Comparison of ENCODE assay signal across 1 cellular context in the genomic region with DNA sequence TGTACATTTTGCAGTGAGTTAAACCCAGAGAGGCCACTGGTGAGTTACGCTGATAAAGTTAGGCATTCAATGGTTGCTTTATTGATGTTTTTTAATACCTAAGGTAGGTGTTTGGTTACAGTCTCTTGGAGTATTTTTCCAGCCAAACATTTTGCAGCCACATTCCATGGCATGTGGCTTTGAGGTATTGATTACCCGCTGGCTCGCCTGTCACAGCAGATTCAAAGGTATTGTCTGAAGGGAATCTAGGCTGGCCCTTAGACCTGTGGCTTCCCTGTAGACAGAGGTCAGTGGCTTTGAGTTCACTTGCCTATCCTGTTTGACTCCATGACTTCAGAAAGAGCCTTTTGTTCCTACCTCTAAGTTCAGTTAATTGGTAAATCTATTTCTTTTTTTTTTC.
TF ChIP-seq lines count a peak whose summit lies in the region.

No MANE protein-coding gene starts in this region.

TF ChIP-seq in HepG2, 621 proteins besides CTCF, POLR2A, EP300 and RAD21 (continues in another document):
- peak in 1 of 2 experiments; percentile 51; a peak in 1 of 4 replicates for TF ChIP-seq REST (IDR thresholded peaks at IDR 0.05; ENCODE audit: borderline replicate concordance in 1 of 2, low read depth in 1 of 2, low read length in 2 of 2)
- TF ChIP-seq ZNF3 (CRISPR knock-in tag; IDR thresholded peaks at IDR 0.05), result no peak
- TF ChIP-seq ZNF839 (CRISPR knock-in tag; IDR thresholded peaks at IDR 0.05; ENCODE audit: borderline replicate concordance), result no peak
- no peak for TF ChIP-seq ZNF101 (CRISPR knock-in tag; IDR thresholded peaks at IDR 0.05; ENCODE audit: borderline replicate concordance, low read depth)
- TF ChIP-seq RARA (CRISPR knock-in tag; IDR thresholded peaks at IDR 0.05), result peak; percentile 85
- TF ChIP-seq, protein P1, sequence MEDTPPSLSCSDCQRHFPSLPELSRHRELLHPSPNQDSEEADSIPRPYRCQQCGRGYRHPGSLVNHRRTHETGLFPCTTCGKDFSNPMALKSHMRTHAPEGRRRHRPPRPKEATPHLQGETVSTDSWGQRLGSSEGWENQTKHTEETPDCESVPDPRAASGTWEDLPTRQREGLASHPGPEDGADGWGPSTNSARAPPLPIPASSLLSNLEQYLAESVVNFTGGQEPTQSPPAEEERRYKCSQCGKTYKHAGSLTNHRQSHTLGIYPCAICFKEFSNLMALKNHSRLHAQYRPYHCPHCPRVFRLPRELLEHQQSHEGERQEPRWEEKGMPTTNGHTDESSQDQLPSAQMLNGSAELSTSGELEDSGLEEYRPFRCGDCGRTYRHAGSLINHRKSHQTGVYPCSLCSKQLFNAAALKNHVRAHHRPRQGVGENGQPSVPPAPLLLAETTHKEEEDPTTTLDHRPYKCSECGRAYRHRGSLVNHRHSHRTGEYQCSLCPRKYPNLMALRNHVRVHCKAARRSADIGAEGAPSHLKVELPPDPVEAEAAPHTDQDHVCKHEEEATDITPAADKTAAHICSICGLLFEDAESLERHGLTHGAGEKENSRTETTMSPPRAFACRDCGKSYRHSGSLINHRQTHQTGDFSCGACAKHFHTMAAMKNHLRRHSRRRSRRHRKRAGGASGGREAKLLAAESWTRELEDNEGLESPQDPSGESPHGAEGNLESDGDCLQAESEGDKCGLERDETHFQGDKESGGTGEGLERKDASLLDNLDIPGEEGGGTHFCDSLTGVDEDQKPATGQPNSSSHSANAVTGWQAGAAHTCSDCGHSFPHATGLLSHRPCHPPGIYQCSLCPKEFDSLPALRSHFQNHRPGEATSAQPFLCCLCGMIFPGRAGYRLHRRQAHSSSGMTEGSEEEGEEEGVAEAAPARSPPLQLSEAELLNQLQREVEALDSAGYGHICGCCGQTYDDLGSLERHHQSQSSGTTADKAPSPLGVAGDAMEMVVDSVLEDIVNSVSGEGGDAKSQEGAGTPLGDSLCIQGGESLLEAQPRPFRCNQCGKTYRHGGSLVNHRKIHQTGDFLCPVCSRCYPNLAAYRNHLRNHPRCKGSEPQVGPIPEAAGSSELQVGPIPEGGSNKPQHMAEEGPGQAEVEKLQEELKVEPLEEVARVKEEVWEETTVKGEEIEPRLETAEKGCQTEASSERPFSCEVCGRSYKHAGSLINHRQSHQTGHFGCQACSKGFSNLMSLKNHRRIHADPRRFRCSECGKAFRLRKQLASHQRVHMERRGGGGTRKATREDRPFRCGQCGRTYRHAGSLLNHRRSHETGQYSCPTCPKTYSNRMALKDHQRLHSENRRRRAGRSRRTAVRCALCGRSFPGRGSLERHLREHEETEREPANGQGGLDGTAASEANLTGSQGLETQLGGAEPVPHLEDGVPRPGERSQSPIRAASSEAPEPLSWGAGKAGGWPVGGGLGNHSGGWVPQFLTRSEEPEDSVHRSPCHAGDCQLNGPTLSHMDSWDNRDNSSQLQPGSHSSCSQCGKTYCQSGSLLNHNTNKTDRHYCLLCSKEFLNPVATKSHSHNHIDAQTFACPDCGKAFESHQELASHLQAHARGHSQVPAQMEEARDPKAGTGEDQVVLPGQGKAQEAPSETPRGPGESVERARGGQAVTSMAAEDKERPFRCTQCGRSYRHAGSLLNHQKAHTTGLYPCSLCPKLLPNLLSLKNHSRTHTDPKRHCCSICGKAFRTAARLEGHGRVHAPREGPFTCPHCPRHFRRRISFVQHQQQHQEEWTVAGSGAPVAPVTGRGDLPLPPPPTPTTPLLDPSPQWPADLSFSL (CRISPR knock-in tag; IDR thresholded peaks at IDR 0.05), result no peak
- no peak for TF ChIP-seq ZNF17 (CRISPR knock-in tag; IDR thresholded peaks at IDR 0.05)
- no peak for TF ChIP-seq CAMTA2 (CRISPR knock-in tag; IDR thresholded peaks at IDR 0.05; ENCODE audit: borderline replicate concordance)
- TF ChIP-seq ZBTB2 (CRISPR knock-in tag; IDR thresholded peaks at IDR 0.05; ENCODE audit: low read depth), result no peak
- TF ChIP-seq GMEB2 (CRISPR knock-in tag; IDR thresholded peaks at IDR 0.05; ENCODE audit: low read depth), result no peak
- no peak for TF ChIP-seq SOX6 (IDR thresholded peaks at IDR 0.05)
- TF ChIP-seq SOX6 (CRISPR knock-in tag; IDR thresholded peaks at IDR 0.05), result peak; percentile 97
- TF ChIP-seq RFXAP (CRISPR knock-in tag; IDR thresholded peaks at IDR 0.05; ENCODE audit: borderline replicate concordance), result 0 out of 2 replicates have a peak, but pooled peaks have one; percentile 37
- no peak for TF ChIP-seq DNMT3B (CRISPR knock-in tag; conservative IDR thresholded peaks at IDR 0.05)
- no peak for TF ChIP-seq GTF2F1 (IDR thresholded peaks at IDR 0.05; ENCODE audit: low read length)
- no peak for TF ChIP-seq PAWR (CRISPR knock-in tag; IDR thresholded peaks at IDR 0.05; ENCODE audit: borderline replicate concordance)
- TF ChIP-seq, protein P2, sequence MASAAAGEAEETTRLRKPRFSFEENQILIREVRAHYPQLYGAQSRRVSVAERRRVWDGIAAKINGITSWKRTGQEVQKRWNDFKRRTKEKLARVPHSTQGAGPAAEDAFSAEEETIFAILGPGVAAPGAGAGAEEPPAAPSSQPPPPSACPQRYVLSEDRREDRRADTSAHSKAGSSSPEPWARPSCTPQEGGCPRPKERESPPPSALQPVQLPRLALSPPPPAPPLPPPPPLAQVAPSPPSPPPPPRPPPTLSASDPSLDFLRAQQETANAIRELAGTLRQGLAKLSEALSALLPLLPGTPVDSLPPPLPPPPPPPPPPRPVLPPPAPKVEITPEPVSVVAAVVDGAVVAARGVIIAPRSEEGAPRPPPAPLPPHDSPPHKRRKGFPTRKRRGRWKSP (CRISPR knock-in tag; IDR thresholded peaks at IDR 0.05), result no peak; the same call in 1 of the 2 replicates
- TF ChIP-seq MEF2D (CRISPR knock-in tag; IDR thresholded peaks at IDR 0.05), result no peak
- 0 out of 2 replicates have a peak, but pooled peaks have one; percentile 48 for TF ChIP-seq ATF1 (CRISPR knock-in tag; IDR thresholded peaks at IDR 0.05)
- TF ChIP-seq SP2 (CRISPR knock-in tag; IDR thresholded peaks at IDR 0.05), result no peak
- TF ChIP-seq, protein P3, sequence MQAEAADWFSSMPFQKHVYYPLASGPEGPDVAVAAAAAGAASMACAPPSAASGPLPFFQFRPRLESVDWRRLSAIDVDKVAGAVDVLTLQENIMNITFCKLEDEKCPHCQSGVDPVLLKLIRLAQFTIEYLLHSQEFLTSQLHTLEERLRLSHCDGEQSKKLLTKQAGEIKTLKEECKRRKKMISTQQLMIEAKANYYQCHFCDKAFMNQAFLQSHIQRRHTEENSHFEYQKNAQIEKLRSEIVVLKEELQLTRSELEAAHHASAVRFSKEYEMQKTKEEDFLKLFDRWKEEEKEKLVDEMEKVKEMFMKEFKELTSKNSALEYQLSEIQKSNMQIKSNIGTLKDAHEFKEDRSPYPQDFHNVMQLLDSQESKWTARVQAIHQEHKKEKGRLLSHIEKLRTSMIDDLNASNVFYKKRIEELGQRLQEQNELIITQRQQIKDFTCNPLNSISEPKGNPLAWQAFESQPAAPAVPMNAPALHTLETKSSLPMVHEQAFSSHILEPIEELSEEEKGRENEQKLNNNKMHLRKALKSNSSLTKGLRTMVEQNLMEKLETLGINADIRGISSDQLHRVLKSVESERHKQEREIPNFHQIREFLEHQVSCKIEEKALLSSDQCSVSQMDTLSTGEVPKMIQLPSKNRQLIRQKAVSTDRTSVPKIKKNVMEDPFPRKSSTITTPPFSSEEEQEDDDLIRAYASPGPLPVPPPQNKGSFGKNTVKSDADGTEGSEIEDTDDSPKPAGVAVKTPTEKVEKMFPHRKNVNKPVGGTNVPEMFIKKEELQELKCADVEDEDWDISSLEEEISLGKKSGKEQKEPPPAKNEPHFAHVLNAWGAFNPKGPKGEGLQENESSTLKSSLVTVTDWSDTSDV (CRISPR knock-in tag; IDR thresholded peaks at IDR 0.05), result no peak
- TF ChIP-seq, protein P4, sequence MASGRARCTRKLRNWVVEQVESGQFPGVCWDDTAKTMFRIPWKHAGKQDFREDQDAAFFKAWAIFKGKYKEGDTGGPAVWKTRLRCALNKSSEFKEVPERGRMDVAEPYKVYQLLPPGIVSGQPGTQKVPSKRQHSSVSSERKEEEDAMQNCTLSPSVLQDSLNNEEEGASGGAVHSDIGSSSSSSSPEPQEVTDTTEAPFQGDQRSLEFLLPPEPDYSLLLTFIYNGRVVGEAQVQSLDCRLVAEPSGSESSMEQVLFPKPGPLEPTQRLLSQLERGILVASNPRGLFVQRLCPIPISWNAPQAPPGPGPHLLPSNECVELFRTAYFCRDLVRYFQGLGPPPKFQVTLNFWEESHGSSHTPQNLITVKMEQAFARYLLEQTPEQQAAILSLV (CRISPR knock-in tag; IDR thresholded peaks at IDR 0.05; ENCODE audit: borderline replicate concordance), result no peak
- TF ChIP-seq RCOR2 (CRISPR knock-in tag; IDR thresholded peaks at IDR 0.05), result no peak
- TF ChIP-seq ZNF567 (CRISPR knock-in tag; IDR thresholded peaks at IDR 0.05; ENCODE audit: borderline replicate concordance), result no peak
- TF ChIP-seq ZNF264 (CRISPR knock-in tag; IDR thresholded peaks at IDR 0.05), result peak; percentile 86
- no peak for TF ChIP-seq SRSF9 (IDR thresholded peaks at IDR 0.05; ENCODE audit: borderline replicate concordance, insufficient read depth, low read depth, low read length, poor library complexity, severe bottlenecking)
- TF ChIP-seq, protein P5, sequence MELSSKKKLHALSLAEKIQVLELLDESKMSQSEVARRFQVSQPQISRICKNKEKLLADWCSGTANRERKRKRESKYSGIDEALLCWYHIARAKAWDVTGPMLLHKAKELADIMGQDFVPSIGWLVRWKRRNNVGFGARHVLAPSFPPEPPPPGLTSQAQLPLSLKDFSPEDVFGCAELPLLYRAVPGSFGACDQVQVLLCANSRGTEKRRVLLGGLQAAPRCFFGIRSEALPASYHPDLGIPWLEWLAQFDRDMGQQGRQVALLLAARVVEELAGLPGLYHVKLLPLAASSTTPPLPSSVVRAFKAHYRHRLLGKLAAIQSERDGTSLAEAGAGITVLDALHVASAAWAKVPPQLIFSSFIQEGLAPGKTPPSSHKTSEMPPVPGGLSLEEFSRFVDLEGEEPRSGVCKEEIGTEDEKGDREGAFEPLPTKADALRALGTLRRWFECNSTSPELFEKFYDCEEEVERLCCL (CRISPR knock-in tag; IDR thresholded peaks at IDR 0.05; ENCODE audit: borderline replicate concordance), result no peak
- no peak for TF ChIP-seq ZSCAN12 (CRISPR knock-in tag; IDR thresholded peaks at IDR 0.05)
- TF ChIP-seq ZNF230 (CRISPR knock-in tag; IDR thresholded peaks at IDR 0.05), result peak; percentile 54; the same call in 1 of the 2 replicates
- no peak for TF ChIP-seq ZNF382 (CRISPR knock-in tag; IDR thresholded peaks at IDR 0.05; ENCODE audit: borderline replicate concordance)
- TF ChIP-seq SNAPC2 (CRISPR knock-in tag; IDR thresholded peaks at IDR 0.05), result 0 out of 2 replicates have a peak, but pooled peaks have one; percentile 35
- no peak for TF ChIP-seq ZNF367 (CRISPR knock-in tag; IDR thresholded peaks at IDR 0.05; ENCODE audit: borderline replicate concordance)
- TF ChIP-seq FLYWCH1 (CRISPR knock-in tag; IDR thresholded peaks at IDR 0.05), result no peak
- TF ChIP-seq, protein P6, sequence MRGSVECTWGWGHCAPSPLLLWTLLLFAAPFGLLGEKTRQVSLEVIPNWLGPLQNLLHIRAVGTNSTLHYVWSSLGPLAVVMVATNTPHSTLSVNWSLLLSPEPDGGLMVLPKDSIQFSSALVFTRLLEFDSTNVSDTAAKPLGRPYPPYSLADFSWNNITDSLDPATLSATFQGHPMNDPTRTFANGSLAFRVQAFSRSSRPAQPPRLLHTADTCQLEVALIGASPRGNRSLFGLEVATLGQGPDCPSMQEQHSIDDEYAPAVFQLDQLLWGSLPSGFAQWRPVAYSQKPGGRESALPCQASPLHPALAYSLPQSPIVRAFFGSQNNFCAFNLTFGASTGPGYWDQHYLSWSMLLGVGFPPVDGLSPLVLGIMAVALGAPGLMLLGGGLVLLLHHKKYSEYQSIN (CRISPR knock-in tag; IDR thresholded peaks at IDR 0.05; ENCODE audit: borderline replicate concordance), result no peak
- no peak for TF ChIP-seq CHD4 (IDR thresholded peaks at IDR 0.05; ENCODE audit: borderline replicate concordance, low read length)
- 0 out of 2 replicates have a peak, but pooled peaks have one; percentile 46 for TF ChIP-seq YEATS4 (CRISPR knock-in tag; IDR thresholded peaks at IDR 0.05; ENCODE audit: borderline replicate concordance)
- TF ChIP-seq ZNF232 (CRISPR knock-in tag; IDR thresholded peaks at IDR 0.05; ENCODE audit: borderline replicate concordance), result no peak
- TF ChIP-seq KDM3A (CRISPR knock-in tag; IDR thresholded peaks at IDR 0.05; ENCODE audit: low read depth), result no peak
